Comparison of ENCODE assay signal across 26 cellular contexts in the genomic region with DNA sequence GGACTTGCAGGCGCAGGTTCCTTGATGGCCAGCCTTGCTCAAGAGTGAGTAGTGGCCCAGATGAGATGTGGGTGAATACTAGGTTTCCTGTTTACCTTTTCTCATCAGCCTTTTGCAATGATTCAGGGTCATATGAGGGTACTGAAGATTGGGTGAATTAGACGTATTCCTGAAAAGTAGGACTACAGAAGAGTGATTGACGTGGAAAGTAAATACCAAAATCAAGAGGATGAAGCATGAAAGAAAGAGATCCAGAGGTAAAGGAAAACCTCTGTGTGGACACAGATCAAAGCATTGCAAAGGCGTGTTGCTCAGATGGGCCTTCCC. TPM values are rescaled to one million over a fixed set of nuclear protein-coding genes. Genes with fewer than 3 reads are reported as not detected.
DNase-seq lines count a peak whose midpoint lies in the region; ATAC-seq and TF ChIP-seq lines count a peak whose summit lies in the region.
"Had no signal": no experiment of that assay in that cellular context is flagged by ENCODE, and none has a peak within 500 bp of the region (broad histone marks: within the 10 kb centered on the region; RNA-seq: fewer than 3 reads in every experiment).

No MANE protein-coding gene starts in this region.

- no peak overlapping the region for H3K27ac ChIP-seq in right lobe of liver

- intact Hi-C loops in right lobe of liver (cut with DNase I) = no loop called here

- H3K36me3 Mint-ChIP-seq in WTC11 (peaks cover 2% of the 10 kb centered on the region), type B pancreatic cell (peaks cover 26% of the 10 kb centered on the region)
- H3K36me3 Mint-ChIP-seq: natural killer cell had no signal

- H3K27me3 ChIP-seq in right lobe of liver = no peaks in the 10 kb centered on the region
- H3K27me3 ChIP-seq: SJCRH30 had no signal

- H3K4me3 ChIP-seq in right lobe of liver = no peak overlapping the region
- H3K4me3 ChIP-seq: SJCRH30 had no signal

- H3K9me3 Mint-ChIP-seq in WTC11 (no peaks in the 10 kb centered on the region), type B pancreatic cell (no peaks in the 10 kb centered on the region)
- H3K9me3 Mint-ChIP-seq: activated T-cell treated with anti-CD3 and anti-CD28 coated beads, Interleukin-2, amount 50 U/mL, for 72 hours; HFFc6; natural killer cell had no signal

- DNase-seq in activated CD8-positive, alpha-beta memory T cell treated with anti-CD3 and anti-CD28 coated beads, Interleukin-2, amount 50 U/mL, for 48 hours = peak; percentile 10
- no peak for DNase-seq in activated CD8-positive, alpha-beta memory T cell treated with anti-CD3 and anti-CD28 coated beads for 24 hours
- no peak for DNase-seq in WTC11 (ENCODE audit: low spot score)
- DNase-seq in right lobe of liver = no peak
- DNase-seq in type B pancreatic cell (ENCODE audit: extremely low spot score, unreplicated experiment) = no peak
- no peak for DNase-seq in cerebellar cortex (ENCODE audit: low spot score)
- DNase-seq in dedifferentiated amniotic fluid mesenchymal stem cell (ENCODE audit: extremely low spot score) = no peak
- no peak for DNase-seq in stimulated activated naive CD4-positive, alpha-beta T cell (lab: John Stamatoyannopoulos, UW)
- DNase-seq: 8988T; activated CD4-positive, alpha-beta T cell treated with anti-CD3 and anti-CD28 coated beads for 36 hours; activated naive CD4-positive, alpha-beta T cell treated with anti-CD3 and anti-CD28 coated beads, Interleukin-2, amount 50 U/mL, for 16 hours; activated T-cell treated with anti-CD3 and anti-CD28 coated beads, Interleukin-2, amount 50 U/mL, for 72 hours; AML-193; aorta; DMS79; HFFc6; Kasumi-1; kidney; natural killer cell; NCI-H1092; NCI-H187 treated with DMSO at 0.1 percent for 48 hours; NCI-H226; NCI-H748 treated with DMSO at 0.1 percent for 48 hours; posterior cingulate gyrus; T-helper 1 cell had no signal

- H3K4me1 ChIP-seq in right lobe of liver = peaks cover 0 to 31% (median 11%) of the 10 kb centered on the region in 4 donors
- H3K4me1 ChIP-seq: SJCRH30 had no signal

- H3K27ac Mint-ChIP-seq in WTC11 (peak overlapping the region; percentile 1), type B pancreatic cell (peak overlapping the region; percentile 9)
- H3K27ac Mint-ChIP-seq: activated CD4-positive, alpha-beta T cell treated with anti-CD3 and anti-CD28 coated beads for 36 hours; activated T-cell treated with anti-CD3 and anti-CD28 coated beads, Interleukin-2, amount 50 U/mL, for 72 hours; HFFc6; natural killer cell had no signal

- H3K27me3 Mint-ChIP-seq in WTC11 (ENCODE audit: low read depth) (no peaks in the 10 kb centered on the region), type B pancreatic cell (no peaks in the 10 kb centered on the region)
- H3K27me3 Mint-ChIP-seq: activated CD4-positive, alpha-beta T cell treated with anti-CD3 and anti-CD28 coated beads for 36 hours had no signal

- H3K4me3 Mint-ChIP-seq in WTC11 = no peak overlapping the region
- H3K4me3 Mint-ChIP-seq in type B pancreatic cell = no peak overlapping the region
- H3K4me3 Mint-ChIP-seq: activated CD4-positive, alpha-beta T cell treated with anti-CD3 and anti-CD28 coated beads for 36 hours; activated T-cell treated with anti-CD3 and anti-CD28 coated beads, Interleukin-2, amount 50 U/mL, for 72 hours; HFFc6; natural killer cell had no signal

- CTCF ChIA-PET in WTC11 (lab: Charles Lee) = no interaction called here

- H3K4me1 Mint-ChIP-seq in WTC11 (peaks cover 26% of the 10 kb centered on the region), type B pancreatic cell (ENCODE audit: unreplicated experiment) (peaks cover 23% of the 10 kb centered on the region)
- H3K4me1 Mint-ChIP-seq: activated CD4-positive, alpha-beta T cell treated with anti-CD3 and anti-CD28 coated beads for 36 hours; natural killer cell had no signal

- ATAC-seq in WTC11 = no peak
- peak; percentile 50 to 77 (median 64) for ATAC-seq in right lobe of liver
- ATAC-seq: activated CD4-positive, alpha-beta T cell treated with anti-CD3 and anti-CD28 coated beads for 36 hours; activated T-cell treated with anti-CD3 and anti-CD28 coated beads, Interleukin-2, amount 50 U/mL, for 72 hours; natural killer cell had no signal

- no peak for TF ChIP-seq POLR2A in right lobe of liver (IDR thresholded peaks at IDR 0.05)

- POLR2A ChIA-PET in WTC11 (lab: Charles Lee) = no interaction called here

- no peaks in the 10 kb centered on the region for H3K9me3 ChIP-seq in right lobe of liver
- H3K9me3 ChIP-seq: SJCRH30 had no signal

- peaks cover 0 to 12% (median 9%) of the 10 kb centered on the region in 4 donors for H3K36me3 ChIP-seq in right lobe of liver
- H3K36me3 ChIP-seq: SJCRH30 had no signal

- 46% methylated on average over 4 of the region's 4 CpGs for WGBS in right lobe of liver (ENCODE audit: insufficient coverage, low coverage, low lambda C conversion rate, missing lambda C conversion rate)

- no peak for TF ChIP-seq CTCF in WTC11 (IDR thresholded peaks at IDR 0.05)
- no peak for TF ChIP-seq CTCF in right lobe of liver (IDR thresholded peaks at IDR 0.05)
- TF ChIP-seq CTCF in type B pancreatic cell (conservative IDR thresholded peaks at IDR 0.05) = no peak

TF ChIP-seq in WTC11, 78 proteins besides CTCF, POLR2A, EP300 and RAD21:
- TF ChIP-seq ELF4 (CRISPR knock-in tag; IDR thresholded peaks at IDR 0.05; ENCODE audit: low read depth) = no peak
- no peak for TF ChIP-seq ZNF219 (CRISPR knock-in tag; IDR thresholded peaks at IDR 0.05; ENCODE audit: borderline replicate concordance)
- TF ChIP-seq, protein P1, sequence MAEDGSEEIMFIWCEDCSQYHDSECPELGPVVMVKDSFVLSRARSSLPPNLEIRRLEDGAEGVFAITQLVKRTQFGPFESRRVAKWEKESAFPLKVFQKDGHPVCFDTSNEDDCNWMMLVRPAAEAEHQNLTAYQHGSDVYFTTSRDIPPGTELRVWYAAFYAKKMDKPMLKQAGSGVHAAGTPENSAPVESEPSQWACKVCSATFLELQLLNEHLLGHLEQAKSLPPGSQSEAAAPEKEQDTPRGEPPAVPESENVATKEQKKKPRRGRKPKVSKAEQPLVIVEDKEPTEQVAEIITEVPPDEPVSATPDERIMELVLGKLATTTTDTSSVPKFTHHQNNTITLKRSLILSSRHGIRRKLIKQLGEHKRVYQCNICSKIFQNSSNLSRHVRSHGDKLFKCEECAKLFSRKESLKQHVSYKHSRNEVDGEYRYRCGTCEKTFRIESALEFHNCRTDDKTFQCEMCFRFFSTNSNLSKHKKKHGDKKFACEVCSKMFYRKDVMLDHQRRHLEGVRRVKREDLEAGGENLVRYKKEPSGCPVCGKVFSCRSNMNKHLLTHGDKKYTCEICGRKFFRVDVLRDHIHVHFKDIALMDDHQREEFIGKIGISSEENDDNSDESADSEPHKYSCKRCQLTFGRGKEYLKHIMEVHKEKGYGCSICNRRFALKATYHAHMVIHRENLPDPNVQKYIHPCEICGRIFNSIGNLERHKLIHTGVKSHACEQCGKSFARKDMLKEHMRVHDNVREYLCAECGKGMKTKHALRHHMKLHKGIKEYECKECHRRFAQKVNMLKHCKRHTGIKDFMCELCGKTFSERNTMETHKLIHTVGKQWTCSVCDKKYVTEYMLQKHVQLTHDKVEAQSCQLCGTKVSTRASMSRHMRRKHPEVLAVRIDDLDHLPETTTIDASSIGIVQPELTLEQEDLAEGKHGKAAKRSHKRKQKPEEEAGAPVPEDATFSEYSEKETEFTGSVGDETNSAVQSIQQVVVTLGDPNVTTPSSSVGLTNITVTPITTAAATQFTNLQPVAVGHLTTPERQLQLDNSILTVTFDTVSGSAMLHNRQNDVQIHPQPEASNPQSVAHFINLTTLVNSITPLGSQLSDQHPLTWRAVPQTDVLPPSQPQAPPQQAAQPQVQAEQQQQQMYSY (CRISPR knock-in tag; IDR thresholded peaks at IDR 0.05) = no peak
- TF ChIP-seq TP53 (CRISPR knock-in tag; IDR thresholded peaks at IDR 0.05) = no peak
- no peak for TF ChIP-seq ZNF263 (CRISPR knock-in tag; IDR thresholded peaks at IDR 0.05; ENCODE audit: low read depth)
- TF ChIP-seq PRRX2 (CRISPR knock-in tag; IDR thresholded peaks at IDR 0.05) = no peak
- no peak for TF ChIP-seq MYBL2 (CRISPR knock-in tag; IDR thresholded peaks at IDR 0.05)
- TF ChIP-seq JUN (CRISPR knock-in tag; IDR thresholded peaks at IDR 0.05) = no peak
- TF ChIP-seq GTF2I (CRISPR knock-in tag; conservative IDR thresholded peaks at IDR 0.05) = no peak
- no peak for TF ChIP-seq FOXP1 (CRISPR knock-in tag; IDR thresholded peaks at IDR 0.05; ENCODE audit: borderline replicate concordance)
- TF ChIP-seq JAZF1 (CRISPR knock-in tag; IDR thresholded peaks at IDR 0.05) = no peak
- TF ChIP-seq, protein P2, sequence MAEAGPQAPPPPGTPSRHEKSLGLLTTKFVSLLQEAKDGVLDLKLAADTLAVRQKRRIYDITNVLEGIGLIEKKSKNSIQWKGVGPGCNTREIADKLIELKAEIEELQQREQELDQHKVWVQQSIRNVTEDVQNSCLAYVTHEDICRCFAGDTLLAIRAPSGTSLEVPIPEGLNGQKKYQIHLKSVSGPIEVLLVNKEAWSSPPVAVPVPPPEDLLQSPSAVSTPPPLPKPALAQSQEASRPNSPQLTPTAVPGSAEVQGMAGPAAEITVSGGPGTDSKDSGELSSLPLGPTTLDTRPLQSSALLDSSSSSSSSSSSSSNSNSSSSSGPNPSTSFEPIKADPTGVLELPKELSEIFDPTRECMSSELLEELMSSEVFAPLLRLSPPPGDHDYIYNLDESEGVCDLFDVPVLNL (CRISPR knock-in tag; IDR thresholded peaks at IDR 0.05; ENCODE audit: borderline replicate concordance, low read depth) = no peak

RNA-seq across cellular contexts. Expression of a gene that starts 59.9 kb away (rescaled TPM):
- total RNA-seq in WTC11 (2021) (36.6 to 40.3 TPM (median 36.8 TPM) in 3 replicates), right lobe of liver (1 to 10 TPM in 4 of 6 experiments, under 1 TPM in 2; 0.71 to 3.5 (median 1.4) TPM), type B pancreatic cell (ENCODE audit: low replicate concordance) (23.2 and 28.2 TPM in 2 replicates)
- total RNA-seq: SJCRH30 had no signal
